8 cellular contexts compared by ENCODE assay signal in the genomic region with DNA sequence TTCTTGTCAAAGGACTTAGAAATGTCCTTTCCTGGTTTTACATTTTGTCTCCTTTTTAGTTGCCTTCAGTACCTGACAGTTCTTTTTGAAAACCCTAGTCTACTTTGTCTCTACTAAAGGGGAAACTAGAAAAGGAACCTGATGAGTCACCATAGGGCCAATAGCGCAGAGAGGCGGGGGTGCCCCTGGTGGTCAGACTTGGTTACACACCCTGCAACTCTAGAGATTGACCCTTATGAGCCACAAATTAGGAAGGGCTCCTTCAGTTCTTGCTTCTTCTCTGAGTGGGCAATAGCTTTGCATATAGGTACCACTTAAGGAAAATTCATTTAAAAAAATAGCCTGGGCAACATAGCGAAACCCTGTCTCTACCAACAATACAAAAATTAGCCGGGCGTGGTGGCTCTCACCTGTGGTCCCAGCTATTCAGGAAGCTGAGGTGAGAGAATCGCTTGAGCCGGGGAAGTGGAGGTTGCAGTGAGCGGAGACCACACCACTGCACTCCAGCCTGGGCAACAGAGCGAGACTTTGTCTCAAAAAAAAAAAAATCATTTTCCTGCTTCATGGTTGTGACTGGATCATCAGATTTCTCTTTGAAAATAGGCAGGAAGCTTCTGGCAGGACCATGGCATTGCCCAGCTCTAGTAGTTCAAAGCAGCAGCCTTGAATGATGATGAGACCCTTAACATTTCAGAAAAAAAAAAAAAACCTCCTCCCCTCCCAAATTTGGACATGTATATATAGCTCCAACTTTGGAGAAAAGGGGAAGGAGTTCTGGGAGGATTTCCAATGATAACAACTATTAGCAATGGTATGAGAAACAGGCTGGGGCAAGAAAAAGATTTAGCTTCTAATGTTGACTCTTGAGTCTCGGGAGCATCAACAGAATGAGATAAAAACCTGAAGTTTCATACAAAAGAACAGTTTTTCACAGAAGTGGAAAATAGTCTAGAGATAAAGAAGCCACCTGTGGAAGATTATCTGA. TPM values are rescaled to one million over a fixed set of nuclear protein-coding genes. Genes with fewer than 3 reads are reported as not detected.
DNase-seq lines count a peak whose midpoint lies in the region; ATAC-seq and TF ChIP-seq lines count a peak whose summit lies in the region.

No MANE protein-coding gene starts in this region.

- no peaks in the 10 kb centered on the region for H3K9me3 ChIP-seq in lung (ENCODE audit: control insufficient read depth in 2 of 2, insufficient read depth in 1 of 2, low read length in 1 of 2)

- peaks cover 31 to 40% of the 10 kb centered on the region in 2 donors for H3K36me3 ChIP-seq in lung (ENCODE audit: control insufficient read depth in 2 of 2, insufficient read depth in 2 of 2, low read length in 2 of 2)

- H3K27me3 ChIP-seq in lung (ENCODE audit: control insufficient read depth, insufficient read depth) = no peaks in the 10 kb centered on the region

- peaks cover 5 to 25% of the 10 kb centered on the region in 2 donors for H3K4me1 ChIP-seq in lung (ENCODE audit: control insufficient read depth in 2 of 2, insufficient read depth in 2 of 2, low read length in 2 of 2)

- peak; percentile 23 for TF ChIP-seq CTCF in lung (IDR thresholded peaks at IDR 0.05; ENCODE audit: control extremely low read depth, extremely low read depth)

- peak; percentile 23 for DNase-seq in NK-92 treated with Interleukin-12 subunit alpha and Interleukin-12 subunit beta, amount 100 ng/mL, for 24 hours (lab: John Stamatoyannopoulos, UW)
- DNase-seq in NK-92 (lab: John Stamatoyannopoulos, UW; ENCODE audit: unreplicated experiment) (no peak), NCI-H146 treated with DMSO at 0.1 percent for 48 hours (lab: John Stamatoyannopoulos, UW; ENCODE audit: unreplicated experiment) (peak; percentile 46), lung (ENCODE audit: low spot score) (peak; percentile 68)
- peak; percentile 74 to 77 for DNase-seq in activated CD4-positive, alpha-beta T cell treated with anti-CD3 and anti-CD28 coated beads for 4 hours
- DNase-seq in stimulated activated CD8-positive, alpha-beta memory T cell treated with anti-CD3 and anti-CD28 coated beads, Interleukin-15, amount 100 ng/mL, for 24 hours (ENCODE audit: low read depth) = peak; percentile 50

- peak overlapping the region; percentile 21 for H3K27ac ChIP-seq in cingulate gyrus (ENCODE audit: low read depth, low read length)
- peak overlapping the region; percentile 20 to 78 for H3K27ac ChIP-seq in lung (ENCODE audit: low read depth in 1 of 2, low read length in 1 of 2)

- ATAC-seq in HG02759 (IDR thresholded peaks at IDR 0.05; ENCODE audit: unreplicated experiment) (peak; percentile 96), lung (ENCODE audit: insufficient read depth, low FRiP score) (peak; percentile 91)

- WGBS in lung, 2 donors = 68 to 77% methylated on average over 10 of the region's 10 CpGs

- no peak overlapping the region for H3K4me3 ChIP-seq in lung

RNA-seq across cellular contexts. Expression of gene RASA2, which starts 45.2 kb away (rescaled TPM):
- total RNA-seq in lung = 10 to 100 TPM; 18.3 to 27.4 TPM
- polyA plus RNA-seq in lung = 1 to 10 TPM; 6.8 to 7.5 TPM
